Comparison of ENCODE assay signal across 8 cellular contexts in genomic region chr2:27663160-27663462, GRCh38. TPM values are rescaled to one million over a fixed set of nuclear protein-coding genes. Genes with fewer than 3 reads are reported as not detected.
DNase-seq lines count a peak whose midpoint lies in the region; ATAC-seq and TF ChIP-seq lines count a peak whose summit lies in the region.

No MANE protein-coding gene starts in this region.

- peak overlapping the region; percentile 78 to 92 (median 89) for H3K9ac ChIP-seq in BLaER1 treated with 17β-estradiol and CSF1 and Interleukin-3, amounts not matched to agents 10 nM and 100 nM

- peak overlapping the region; percentile 79 to 94 (median 92) for H3K27ac ChIP-seq in BLaER1 treated with 17β-estradiol and CSF1 and Interleukin-3, amounts not matched to agents 10 nM and 100 nM
- H3K27ac ChIP-seq in gastroesophageal sphincter: peak overlapping the region; percentile 71 to 94 (median 87)

- peak; percentile 76 for ATAC-seq in T-helper 17 cell
- peak; percentile 83 for ATAC-seq in gastroesophageal sphincter
- ATAC-seq in HG03342 (IDR thresholded peaks at IDR 0.05; ENCODE audit: unreplicated experiment): no peak

- no peaks in the 10 kb centered on the region for H3K27me3 Mint-ChIP-seq in T-helper 17 cell

- peak overlapping the region; percentile 79 to 99 (median 97) for H3K4me2 ChIP-seq in BLaER1 treated with 17β-estradiol and CSF1 and Interleukin-3, amounts not matched to agents 10 nM and 100 nM

- DNase-seq in HEK293T (ENCODE audit: extremely low spot score): no peak
- DNase-seq in T-helper 17 cell: peak in 1 of 3 donors; percentile 40
- no peak for DNase-seq in retinal pigment epithelial cell (ENCODE audit: low read depth)
- DNase-seq in NCI-H1436 (lab: John Stamatoyannopoulos, UW): no peak
- no peak for DNase-seq in NOMO-1 (lab: John Stamatoyannopoulos, UW; ENCODE audit: unreplicated experiment in 2 of 2)

- CTCF ChIA-PET in HEK293T (lab: Yijun Ruan, JAX): interaction anchor here (1.1 kb wide), 1 partner anchor 20 kb away, joined by 3 read pairs; no protein-coding TSS in a partner anchor

- H3K9me3 ChIP-seq in BLaER1 treated with 17β-estradiol and CSF1 and Interleukin-3, amounts not matched to agents 10 nM and 100 nM (replicated peaks in 1 of 11): no peaks in the 10 kb centered on the region
- no peaks in the 10 kb centered on the region for H3K9me3 ChIP-seq in T-helper 17 cell (ENCODE audit: control insufficient read depth, low read length, poor library complexity, severe bottlenecking)
- no peaks in the 10 kb centered on the region for H3K9me3 ChIP-seq in gastroesophageal sphincter

- POLR2A ChIA-PET in HEK293T (lab: Yijun Ruan, JAX): interaction anchor here (0.9 to 2.0 kb wide), 8 partner anchors 8 to 254 kb away, joined by 5 to 11 read pairs (median 6); partner anchors contain the start of genes CCDC121, GPN1 and PPM1G

- peaks cover 34% of the 10 kb centered on the region for H3K4me1 Mint-ChIP-seq in T-helper 17 cell

- peaks cover 0 to 6% (median 0%) of the 10 kb centered on the region in 11 experiments; a peak in 3 of 22 replicates for H4K20me1 ChIP-seq in BLaER1 treated with 17β-estradiol and CSF1 and Interleukin-3, amounts not matched to agents 10 nM and 100 nM

- H3K4me1 ChIP-seq in BLaER1 treated with 17β-estradiol and CSF1 and Interleukin-3, amounts not matched to agents 10 nM and 100 nM: peaks cover 29 to 75% (median 43%) of the 10 kb centered on the region in 10 experiments
- peaks cover 4 to 49% (median 11%) of the 10 kb centered on the region in 3 donors for H3K4me1 ChIP-seq in gastroesophageal sphincter

- no peaks in the 10 kb centered on the region for H3K27me3 ChIP-seq in BLaER1 treated with 17β-estradiol and CSF1 and Interleukin-3, amounts not matched to agents 10 nM and 100 nM
- H3K27me3 ChIP-seq in gastroesophageal sphincter: no peaks in the 10 kb centered on the region

- H3K4me3 ChIP-seq in BLaER1 treated with 17β-estradiol and CSF1 and Interleukin-3, amounts not matched to agents 10 nM and 100 nM: peak overlapping the region; percentile 72 to 93 (median 84)
- H3K4me3 ChIP-seq in gastroesophageal sphincter (peak overlapping the region; percentile 88 to 91), retinal pigment epithelial cell (ENCODE audit: low read length) (peak overlapping the region; percentile 91)

- TF ChIP-seq EP300 in gastroesophageal sphincter (IDR thresholded peaks at IDR 0.05): no peak

- TF ChIP-seq POLR2A in gastroesophageal sphincter (IDR thresholded peaks at IDR 0.05): no peak

- H3K36me3 ChIP-seq in BLaER1 treated with 17β-estradiol and CSF1 and Interleukin-3, amounts not matched to agents 10 nM and 100 nM: peaks cover 37 to 59% (median 52%) of the 10 kb centered on the region in 11 experiments
- H3K36me3 ChIP-seq in gastroesophageal sphincter: peaks cover 0 to 55% of the 10 kb centered on the region in 2 donors

- peaks cover 12% of the 10 kb centered on the region for H3K36me3 Mint-ChIP-seq in T-helper 17 cell (ENCODE audit: low read depth)

- peak overlapping the region; percentile 99 for H3K4me3 Mint-ChIP-seq in T-helper 17 cell

- WGBS in gastroesophageal sphincter (ENCODE audit: low coverage in 1 of 2), 2 donors: 0 to 10% methylated on average over 3 of the region's 16 CpGs

- TF ChIP-seq CTCF in gastroesophageal sphincter (IDR thresholded peaks at IDR 0.05) (no peak), retinal pigment epithelial cell (conservative IDR thresholded peaks at IDR 0.05; ENCODE audit: low read depth, low read length) (no peak)

- H3K27ac Mint-ChIP-seq in T-helper 17 cell: peak overlapping the region; percentile 100

TF ChIP-seq in HEK293T, 16 proteins besides CTCF, POLR2A, EP300 and RAD21:
- 0 out of 2 replicates have a peak, but pooled peaks have one; percentile 5 for TF ChIP-seq L3MBTL2 (conservative IDR thresholded peaks at IDR 0.05)
- TF ChIP-seq HDGF (IDR thresholded peaks at IDR 0.05; ENCODE audit: borderline replicate concordance): no peak
- TF ChIP-seq SP1 (IDR thresholded peaks at IDR 0.05): no peak
- no peak for TF ChIP-seq NFRKB (IDR thresholded peaks at IDR 0.05)
- TF ChIP-seq ZNF384 (IDR thresholded peaks at IDR 0.05): no peak
- peak; percentile 81 for TF ChIP-seq PKNOX1 (IDR thresholded peaks at IDR 0.05)
- no peak for TF ChIP-seq BHLHE40 (IDR thresholded peaks at IDR 0.05; ENCODE audit: borderline replicate concordance)

RNA-seq across cellular contexts. Expression of gene SUPT7L, which starts 0.3 kb away (rescaled TPM):
- total RNA-seq in T-helper 17 cell: 10 to 100 TPM; 48.8 to 51.1 TPM
- total RNA-seq in gastroesophageal sphincter: 10 to 100 TPM; 15.1 to 31.9 (median 25.6) TPM

RNA-seq across cellular contexts. Expression of gene SLC4A1AP, which starts 0.6 kb away (rescaled TPM):
- total RNA-seq in T-helper 17 cell: 10 to 100 TPM; 18.2 to 18.7 TPM
- 10 to 100 TPM; 18.1 to 23.5 (median 21.4) TPM for total RNA-seq in gastroesophageal sphincter

RNA-seq across cellular contexts. Expression of gene GPN1, which starts 34.3 kb away (rescaled TPM):
- total RNA-seq in T-helper 17 cell (10 to 100 TPM; 27.6 to 27.7 TPM), gastroesophageal sphincter (10 to 100 TPM; 20.9 to 34.5 (median 21.4) TPM)

RNA-seq across cellular contexts. Expression of gene CCDC121, which starts 34.3 kb away (rescaled TPM):
- total RNA-seq in T-helper 17 cell (1 to 10 TPM; 1.3 TPM), gastroesophageal sphincter (10 to 100 TPM in 1 of 4 donors, 1 to 10 TPM in 3; 3.1 to 14.0 (median 5.0) TPM)
